22 cellular contexts compared by ENCODE assay signal in the genomic region with DNA sequence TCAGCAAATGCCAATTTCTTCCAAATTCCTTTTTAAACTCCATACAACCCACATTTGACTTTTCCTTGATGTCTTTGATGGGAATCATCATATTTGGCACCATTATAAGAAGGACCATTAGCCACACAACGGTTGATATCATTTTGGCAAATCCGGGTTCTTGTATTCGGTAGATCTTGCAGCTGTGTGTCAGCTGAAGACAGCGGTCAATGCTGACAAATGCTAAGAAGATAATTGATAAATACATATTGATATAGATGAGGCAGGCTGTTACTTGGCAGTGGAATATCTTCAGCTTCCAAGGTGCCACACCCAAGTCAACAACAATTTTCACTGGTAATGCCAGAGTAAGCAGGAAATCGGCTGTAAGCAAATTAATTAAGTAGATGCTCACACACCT. TPM values are rescaled to one million over a fixed set of nuclear protein-coding genes. Genes with fewer than 3 reads are reported as not detected.
DNase-seq lines count a peak whose midpoint lies in the region; ATAC-seq and TF ChIP-seq lines count a peak whose summit lies in the region.
"Had no signal": no experiment of that assay in that cellular context is flagged by ENCODE, and none has a peak within 500 bp of the region (broad histone marks: within the 10 kb centered on the region; RNA-seq: fewer than 3 reads in every experiment).

No MANE protein-coding gene starts in this region.

- no peaks in the 10 kb centered on the region for H3K79me2 ChIP-seq in trophoblast cell (ENCODE audit: control insufficient read depth, insufficient read depth, low read length, poor library complexity)

- peak overlapping the region; percentile 21 for H2BK5ac ChIP-seq in trophoblast cell (ENCODE audit: low read depth, low read length, poor library complexity)

- H3K9me3 ChIP-seq in trophoblast cell (ENCODE audit: insufficient read depth, low read depth, low read length) (no peaks in the 10 kb centered on the region), A673 (ENCODE audit: low read depth, low read length, poor library complexity, severe bottlenecking) (no peaks in the 10 kb centered on the region)
- H3K9me3 ChIP-seq: gastrocnemius medialis, uterus had no signal

- H4K8ac ChIP-seq in trophoblast cell (ENCODE audit: low read depth, low read length), result no peak overlapping the region

- H3K9me3 Mint-ChIP-seq in activated T-cell treated with anti-CD3 and anti-CD28 coated beads, Interleukin-2, amount 50 U/mL, for 24 hours, result peaks cover 6% of the 10 kb centered on the region
- peaks cover 5 to 7% of the 10 kb centered on the region in 2 donors for H3K9me3 Mint-ChIP-seq in activated naive CD4-positive, alpha-beta T cell treated with anti-CD3 and anti-CD28 coated beads, Interleukin-2, amount 50 U/mL, for 72 hours
- H3K9me3 Mint-ChIP-seq: activated B cell treated with CpG ODN at 0.5 μM for 24 hours, neural crest cell had no signal

- H3K27me3 Mint-ChIP-seq in activated T-cell treated with anti-CD3 and anti-CD28 coated beads, Interleukin-2, amount 50 U/mL, for 24 hours, result no peaks in the 10 kb centered on the region
- H3K27me3 Mint-ChIP-seq: activated B cell treated with CpG ODN at 0.5 μM for 24 hours had no signal

- no peak for ATAC-seq in activated naive CD4-positive, alpha-beta T cell treated with anti-CD3 and anti-CD28 coated beads, Interleukin-2, amount 50 U/mL, for 72 hours
- ATAC-seq: gastrocnemius medialis, left cardiac atrium had no signal

- H2BK120ac ChIP-seq in trophoblast cell (ENCODE audit: insufficient read depth, low read length, poor library complexity), result peak overlapping the region; percentile 51

- H3K9ac ChIP-seq in trophoblast cell (ENCODE audit: low read length), result no peak overlapping the region

- no peak overlapping the region for H2AK5ac ChIP-seq in trophoblast cell (ENCODE audit: low read length)

- DNase-seq in activated T-cell treated with anti-CD3 and anti-CD28 coated beads, Interleukin-2, amount 50 U/mL, for 24 hours, result no peak
- DNase-seq in activated T-cell treated with anti-CD3 and anti-CD28 coated beads for 4 hours (no peak), NCI-H146 (lab: John Stamatoyannopoulos, UW) (peak; percentile 54), trophoblast cell (no peak), T-helper 9 cell (no peak), NCI-H2171 treated with DMSO at 0.1 percent for 48 hours (lab: John Stamatoyannopoulos, UW) (no peak), A673 (ENCODE audit: low spot score) (no peak)
- no peak for DNase-seq in activated naive CD4-positive, alpha-beta T cell treated with anti-CD3 and anti-CD28 coated beads, Interleukin-2, amount 50 U/mL, for 72 hours (ENCODE audit: low spot score in 2 of 2)
- DNase-seq: activated B cell treated with CpG ODN at 0.5 μM for 24 hours, DMS79, gastrocnemius medialis, Karpas-422, left cardiac atrium, NCI-H1048, NCI-H510A treated with DMSO at 0.1 percent for 48 hours, SHP77, uterus had no signal

- no CpG with 5 or more reads among the region's 5 CpGs for WGBS in trophoblast cell (ENCODE audit: extremely low coverage, insufficient coverage, insufficient read length)

- H3K4me1 ChIP-seq in trophoblast cell (ENCODE audit: control insufficient read depth in 1 of 2, insufficient read depth in 2 of 2, low read length in 2 of 2) (peaks cover 3% of the 10 kb centered on the region in 2 experiments), A673 (ENCODE audit: insufficient read depth, low read length, poor library complexity, severe bottlenecking) (no peaks in the 10 kb centered on the region)
- H3K4me1 ChIP-seq: gastrocnemius medialis, uterus had no signal

- peaks cover 83% of the 10 kb centered on the region for H3K36me3 Mint-ChIP-seq in activated T-cell treated with anti-CD3 and anti-CD28 coated beads, Interleukin-2, amount 50 U/mL, for 24 hours (ENCODE audit: low read depth)
- peaks cover 35 to 64% of the 10 kb centered on the region in 2 donors for H3K36me3 Mint-ChIP-seq in activated naive CD4-positive, alpha-beta T cell treated with anti-CD3 and anti-CD28 coated beads, Interleukin-2, amount 50 U/mL, for 72 hours

- CTCF ChIA-PET in A673 (lab: Charles Lee), result no interaction called here

- H3K4me2 ChIP-seq in trophoblast cell (ENCODE audit: low read length), result no peak overlapping the region

- H3K4me1 Mint-ChIP-seq in activated T-cell treated with anti-CD3 and anti-CD28 coated beads, Interleukin-2, amount 50 U/mL, for 24 hours (ENCODE audit: low read depth), result peaks cover 51% of the 10 kb centered on the region
- H3K4me1 Mint-ChIP-seq: activated B cell treated with CpG ODN at 0.5 μM for 24 hours had no signal

- H3K23ac ChIP-seq in trophoblast cell (ENCODE audit: low read length), result no peak overlapping the region

- peak overlapping the region; percentile 51 for H3K14ac ChIP-seq in trophoblast cell (ENCODE audit: low read length)

- H3K4ac ChIP-seq in trophoblast cell (ENCODE audit: low read depth, low read length), result peak overlapping the region; percentile 46

- peak overlapping the region; percentile 68 for H4K91ac ChIP-seq in trophoblast cell (ENCODE audit: low read depth, low read length)

- H3K79me1 ChIP-seq in trophoblast cell (ENCODE audit: low read length), result peaks cover 6% of the 10 kb centered on the region

- H3K36me3 ChIP-seq in trophoblast cell (ENCODE audit: control insufficient read depth in 1 of 2, insufficient read depth in 2 of 2, low read length in 2 of 2) (peaks cover 5 to 8% of the 10 kb centered on the region in 2 experiments), A673 (ENCODE audit: insufficient read depth, low read length, poor library complexity, severe bottlenecking) (no peaks in the 10 kb centered on the region)
- H3K36me3 ChIP-seq: cardiac muscle cell, gastrocnemius medialis, uterus had no signal

- no peak overlapping the region for H2AFZ ChIP-seq in trophoblast cell (ENCODE audit: insufficient read depth, low read length, poor library complexity)

- H3K27me3 ChIP-seq in trophoblast cell (ENCODE audit: insufficient read depth, low read length), result no peaks in the 10 kb centered on the region
- no peaks in the 10 kb centered on the region for H3K27me3 ChIP-seq in A673 (replicated peaks; ENCODE audit: insufficient read depth, low read depth, low read length, poor library complexity)
- H3K27me3 ChIP-seq: cardiac muscle cell, gastrocnemius medialis, uterus had no signal

- no peak overlapping the region for H3K18ac ChIP-seq in trophoblast cell (ENCODE audit: low read length)

- H3K27ac ChIP-seq in trophoblast cell (ENCODE audit: low read depth, low read length), result peak overlapping the region; percentile 8
- no peak overlapping the region for H3K27ac ChIP-seq in A673 (ENCODE audit: low read depth, low read length, poor library complexity, severe bottlenecking)
- H3K27ac ChIP-seq: cardiac muscle cell, gastrocnemius medialis, uterus had no signal

- intact Hi-C loops in A673 (cut with micrococcal nuclease; ENCODE audit: unreplicated experiment), result no loop called here

- peak overlapping the region; percentile 80 for H2BK12ac ChIP-seq in trophoblast cell (ENCODE audit: low read length)

- TF ChIP-seq CTCF in A673 (conservative IDR thresholded peaks at IDR 0.05; ENCODE audit: low read depth, low read length), result no peak

- POLR2A ChIA-PET in A673 (lab: Charles Lee; ENCODE audit: low non-redundant PET), result no interaction called here

- no TSS peak for BruUV-seq in A673 (replicated peaks; lab: Mats Ljungman, UMichigan)

- H3K4me3 Mint-ChIP-seq in activated T-cell treated with anti-CD3 and anti-CD28 coated beads, Interleukin-2, amount 50 U/mL, for 24 hours, result peak overlapping the region; percentile 91
- H3K4me3 Mint-ChIP-seq: activated B cell treated with CpG ODN at 0.5 μM for 24 hours, neural crest cell had no signal

- no peak overlapping the region for H3K4me3 ChIP-seq in trophoblast cell (ENCODE audit: low read depth, low read length)
- H3K4me3 ChIP-seq in A673 (ENCODE audit: low read depth, low read length, poor library complexity, severe bottlenecking), result no peak overlapping the region
- H3K4me3 ChIP-seq: cardiac muscle cell, gastrocnemius medialis, uterus had no signal

- no peak overlapping the region for H4K12ac ChIP-seq in trophoblast cell (ENCODE audit: low read depth, low read length)

- peak overlapping the region; percentile 95 for H3K27ac Mint-ChIP-seq in activated T-cell treated with anti-CD3 and anti-CD28 coated beads, Interleukin-2, amount 50 U/mL, for 24 hours
- H3K27ac Mint-ChIP-seq in activated naive CD4-positive, alpha-beta T cell treated with anti-CD3 and anti-CD28 coated beads, Interleukin-2, amount 50 U/mL, for 72 hours, result peak overlapping the region; percentile 93 to 99
- H3K27ac Mint-ChIP-seq: activated B cell treated with CpG ODN at 0.5 μM for 24 hours had no signal

RNA-seq across cellular contexts. Expression of a gene that starts 4.2 kb away (rescaled TPM):
- total RNA-seq in activated naive CD4-positive, alpha-beta T cell treated with anti-CD3 and anti-CD28 coated beads, Interleukin-2, amount 50 U/mL, for 72 hours, result 100 to 1,000 TPM in 1 of 2 donors, 10 to 100 TPM in 1; 31.2 to 113 TPM
- polyA plus RNA-seq in trophoblast cell (2013), result 0.04 TPM in 1 of 2 replicates, not detected in the other
- not detected in 2 replicates for total RNA-seq in A673 (2021)
- total RNA-seq: cardiac muscle cell, HT-29, neural crest cell, pulmonary artery endothelial cell had no signal
- polyA plus RNA-seq: AG04450, cardiac muscle cell had no signal

Comparison
In these comparisons a context has a peak if more than half of its experiments do, and no peak if none do; other contexts are left out.
1. RNA of a gene that starts 4.2 kb away (total RNA-seq): 31.2 to 113 TPM in activated naive CD4-positive, alpha-beta T cell treated with anti-CD3 and anti-CD28 coated beads, Interleukin-2, amount 50 U/mL, for 72 hours; not detected in A673; every median in the first group is over 10 times any median in the second.